In the genomic region with DNA sequence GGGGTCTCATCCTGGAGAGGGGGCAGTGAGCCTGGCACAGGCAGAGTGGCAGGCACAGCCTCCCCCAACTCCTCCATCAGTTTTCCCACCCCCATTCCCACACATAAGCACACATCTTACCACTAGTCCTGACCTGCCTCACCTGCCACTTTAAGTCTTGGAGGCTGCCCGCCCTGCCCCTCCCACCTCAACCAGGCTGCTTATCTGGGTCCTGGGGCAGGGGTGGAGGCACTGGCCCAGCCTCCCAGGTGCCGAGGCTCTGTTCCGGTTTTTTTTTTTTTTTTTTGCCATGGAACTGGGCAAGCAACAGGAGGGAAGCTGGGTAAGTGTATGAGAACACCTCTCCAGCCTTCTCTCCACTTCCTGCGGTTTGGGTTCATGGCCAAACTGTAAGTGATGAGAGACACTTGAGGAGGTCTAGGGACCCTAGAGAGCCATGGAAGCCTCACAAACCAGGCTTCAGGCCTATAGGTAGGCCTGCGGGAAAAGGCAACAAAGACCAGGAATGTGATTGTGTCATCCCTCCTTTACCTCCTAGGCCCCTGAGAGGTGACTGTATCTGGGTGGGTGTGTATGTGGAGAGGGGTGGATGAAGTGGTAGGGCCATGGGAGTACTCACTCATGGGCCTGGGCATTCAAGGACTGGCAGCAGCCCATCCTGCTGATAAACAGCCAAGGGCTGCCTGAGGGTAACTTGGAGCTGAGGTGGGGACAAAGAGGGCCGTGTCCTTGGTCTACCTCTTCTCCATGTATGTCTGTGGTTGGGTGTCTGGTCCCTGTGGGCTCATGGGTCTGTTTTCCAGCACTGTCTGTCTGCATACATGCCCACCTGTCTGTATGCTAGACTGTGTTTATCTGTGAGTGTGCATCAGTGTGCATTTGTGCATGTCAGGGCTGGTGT, we compare ENCODE assay signal across 1 cellular context.
TF ChIP-seq lines count a peak whose summit lies in the region.

No MANE protein-coding gene starts in this region.

TF ChIP-seq in endothelial cell of umbilical vein, 7 proteins besides CTCF, POLR2A, EP300 and RAD21:
- TF ChIP-seq GATA2 (IDR thresholded peaks at IDR 0.05; ENCODE audit: insufficient read depth, insufficient read length, low read depth, low read length) (no peak), EZH2 (IDR thresholded peaks at IDR 0.05; ENCODE audit: borderline replicate concordance, low read depth, low read length, severe bottlenecking) (no peak), POLR2AphosphoS5 (IDR thresholded peaks at IDR 0.05; ENCODE audit: insufficient read depth, low read depth, low read length) (no peak), FOS (IDR thresholded peaks at IDR 0.05; ENCODE audit: borderline replicate concordance, insufficient read depth, low read length) (no peak), MAX (IDR thresholded peaks at IDR 0.05; ENCODE audit: insufficient read depth, insufficient read length) (no peak), MYC (IDR thresholded peaks at IDR 0.05; ENCODE audit: low read depth, low read length) (no peak), JUN (IDR thresholded peaks at IDR 0.05; ENCODE audit: borderline replicate concordance, insufficient read depth, insufficient read length, low read depth) (no peak)
